Comparison of ENCODE assay signal across 8 cellular contexts in genomic region chr3:129313983-129314756, GRCh38. TPM values are rescaled to one million over a fixed set of nuclear protein-coding genes. Genes with fewer than 3 reads are reported as not detected.
DNase-seq lines count a peak whose midpoint lies in the region; ATAC-seq and TF ChIP-seq lines count a peak whose summit lies in the region.

No MANE protein-coding gene starts in this region.

- peak overlapping the region; percentile 74 for H3K4me3 ChIP-seq in CD4-positive, CD25-positive, alpha-beta regulatory T cell (ENCODE audit: low read depth, low read length)
- H3K4me3 ChIP-seq in HUES48 (ENCODE audit: low read depth, low read length) (peak overlapping the region; percentile 99), ascending aorta (peak overlapping the region; percentile 82 to 87)

- peaks cover 4% of the 10 kb centered on the region for H3K27me3 Mint-ChIP-seq in CD4-positive, CD25-positive, alpha-beta regulatory T cell
- H3K27me3 Mint-ChIP-seq in immature natural killer cell (ENCODE audit: low read depth in 3 of 3): peaks cover 2 to 10% (median 3%) of the 10 kb centered on the region in 3 donors

- H3K36me3 ChIP-seq in CD4-positive, CD25-positive, alpha-beta regulatory T cell (ENCODE audit: control insufficient read depth, insufficient read depth, low read length): no peaks in the 10 kb centered on the region
- H3K36me3 ChIP-seq in HUES48 (ENCODE audit: control insufficient read depth, insufficient read depth, low read length) (peaks cover 12% of the 10 kb centered on the region; the same call in 1 of the 2 replicates), ascending aorta (no peaks in the 10 kb centered on the region)

- no peak for ATAC-seq in CD4-positive, CD25-positive, alpha-beta regulatory T cell (ENCODE audit: low read depth in 2 of 2)
- ATAC-seq in stimulated activated naive CD8-positive, alpha-beta T cell treated with anti-CD3 and anti-CD28 coated beads, Interleukin-15, Interleukin-2, amounts not matched to agents 100 U/mL and 50 U/mL, for 24 hours: no peak
- no peak for ATAC-seq in HG03025 (IDR thresholded peaks at IDR 0.05; ENCODE audit: low FRiP score, unreplicated experiment)

- H3K4me1 Mint-ChIP-seq in CD4-positive, CD25-positive, alpha-beta regulatory T cell: peaks cover 5 to 32% (median 21%) of the 10 kb centered on the region in 4 donors
- peaks cover 30 to 40% of the 10 kb centered on the region in 2 donors for H3K4me1 Mint-ChIP-seq in immature natural killer cell

- H3K9ac ChIP-seq in HUES48 (ENCODE audit: low read depth, low read length): peak overlapping the region; percentile 89; the same call in 1 of the 2 replicates

- peak in 1 of 3 donors; percentile 10 for DNase-seq in CD4-positive, CD25-positive, alpha-beta regulatory T cell
- DNase-seq in ascending aorta (ENCODE audit: low spot score in 2 of 2): no peak
- no peak for DNase-seq in immature natural killer cell
- DNase-seq in stimulated activated naive CD8-positive, alpha-beta T cell treated with anti-CD3 and anti-CD28 coated beads, Interleukin-15, Interleukin-2, amounts not matched to agents 100 U/mL and 50 U/mL, for 24 hours: peak; percentile 32
- no peak for DNase-seq in activated CD4-positive, alpha-beta T cell treated with anti-CD3 and anti-CD28 coated beads for 1 hour
- DNase-seq in activated gamma-delta T cell (lab: John Stamatoyannopoulos, UW): no peak

- H3K27me3 ChIP-seq in CD4-positive, CD25-positive, alpha-beta regulatory T cell (ENCODE audit: control insufficient read depth, insufficient read depth, low read length): no peaks in the 10 kb centered on the region
- no peaks in the 10 kb centered on the region for H3K27me3 ChIP-seq in HUES48 (ENCODE audit: control insufficient read depth, insufficient read depth, low read length)
- no peaks in the 10 kb centered on the region for H3K27me3 ChIP-seq in ascending aorta

- H3K27ac ChIP-seq in CD4-positive, CD25-positive, alpha-beta regulatory T cell (ENCODE audit: insufficient read depth, low read length, poor library complexity, severe bottlenecking): peak overlapping the region; percentile 73
- H3K27ac ChIP-seq in HUES48 (ENCODE audit: low read depth, low read length) (peak overlapping the region; percentile 27), ascending aorta (peak overlapping the region; percentile 89 to 90)

- H3K27ac Mint-ChIP-seq in CD4-positive, CD25-positive, alpha-beta regulatory T cell: peak overlapping the region; percentile 85 to 89 (median 88)
- H3K27ac Mint-ChIP-seq in immature natural killer cell: peak overlapping the region in 4 of 6 donors; percentile 28 to 85 (median 68)

- no peaks in the 10 kb centered on the region for H3K9me3 ChIP-seq in CD4-positive, CD25-positive, alpha-beta regulatory T cell (ENCODE audit: control insufficient read depth in 2 of 2, low read length in 2 of 2)
- H3K9me3 ChIP-seq in HUES48 (ENCODE audit: control insufficient read depth, insufficient read depth, low read length): no peaks in the 10 kb centered on the region
- H3K9me3 ChIP-seq in ascending aorta: no peaks in the 10 kb centered on the region

- intact Hi-C loops in ascending aorta (cut with DNase I): loop anchor here (2.0 kb wide), 2 partner anchors 65 to 131 kb away; partner anchors contain the start of genes CNBP and COPG1

- H3K9me3 Mint-ChIP-seq in CD4-positive, CD25-positive, alpha-beta regulatory T cell: no peaks in the 10 kb centered on the region
- H3K9me3 Mint-ChIP-seq in immature natural killer cell: no peaks in the 10 kb centered on the region

- peaks cover 29% of the 10 kb centered on the region for H3K4me1 ChIP-seq in CD4-positive, CD25-positive, alpha-beta regulatory T cell (ENCODE audit: control insufficient read depth, insufficient read depth, low read length, poor library complexity, severe bottlenecking)
- H3K4me1 ChIP-seq in HUES48 (ENCODE audit: control insufficient read depth, insufficient read depth, low read length) (peaks cover 4% of the 10 kb centered on the region; the same call in 1 of the 2 replicates), ascending aorta (peaks cover 5 to 18% of the 10 kb centered on the region in 2 donors)

- no peaks in the 10 kb centered on the region for H3K36me3 Mint-ChIP-seq in CD4-positive, CD25-positive, alpha-beta regulatory T cell
- H3K36me3 Mint-ChIP-seq in immature natural killer cell: no peaks in the 10 kb centered on the region

- H3K4me3 Mint-ChIP-seq in CD4-positive, CD25-positive, alpha-beta regulatory T cell: peak overlapping the region; percentile 87 to 94 (median 92)
- peak overlapping the region; percentile 75 to 93 (median 78) for H3K4me3 Mint-ChIP-seq in immature natural killer cell

- no peak for TF ChIP-seq CTCF in ascending aorta (IDR thresholded peaks at IDR 0.05)

RNA-seq across cellular contexts. Expression of gene HMCES, which starts 35.5 kb away (rescaled TPM):
- total RNA-seq in CD4-positive, CD25-positive, alpha-beta regulatory T cell: 64.1 TPM
- 100 to 1,000 TPM in 2 of 4 donors, 10 to 100 TPM in 2; 90.9 to 115 (median 100) TPM for polyA plus RNA-seq in CD4-positive, CD25-positive, alpha-beta regulatory T cell
- 11.2 TPM for total RNA-seq in ascending aorta
- polyA plus RNA-seq in immature natural killer cell: 100 to 1,000 TPM in 1 of 3 donors, 10 to 100 TPM in 2; 58.6 to 111 (median 78.1) TPM

Comparison
In these comparisons a context has a peak if more than half of its experiments do, and no peak if none do; other contexts are left out.
1. H3K27ac ChIP-seq: peak in every context shown above with its lines; median percentile 90 in ascending aorta; 73 in CD4-positive, CD25-positive, alpha-beta regulatory T cell; 27 in HUES48.